In genomic region chr7:139093512-139093911, GRCh38 we compare ENCODE assay signal across 9 cellular contexts. TPM values are rescaled to one million over a fixed set of nuclear protein-coding genes. Genes with fewer than 3 reads are reported as not detected.
DNase-seq lines count a peak whose midpoint lies in the region; ATAC-seq, FAIRE-seq and TF ChIP-seq lines count a peak whose summit lies in the region.
"Not testable (repeated sequence)": the region's sequence is repeated elsewhere in the genome, so short reads cannot be mapped to it uniquely, and the experiment has no call there.
"Had no signal": no experiment of that assay in that cellular context is flagged by ENCODE, and none has a peak within 500 bp of the region (broad histone marks: within the 10 kb centered on the region; RNA-seq: fewer than 3 reads in every experiment).

No MANE protein-coding gene starts in this region.

- not testable (repeated sequence) for H3K27me3 Mint-ChIP-seq in CD8-positive, alpha-beta T cell (ENCODE audit: low read depth); activated CD4-positive, alpha-beta memory T cell treated with anti-CD3 and anti-CD28 coated beads for 36 hours; activated T-helper 2 cell treated with anti-CD3 and anti-CD28 coated beads, Interferon-gamma antibody, Interleukin-2, Interleukin-4, amounts not matched to agents 10 μg/mL and 5 μg/mL and 100 μg/mL, durations not matched to agents 14 hours and 24 hours and 36 hours (ENCODE audit: low read depth); memory B cell

- H3K4me1 ChIP-seq in CD8-positive, alpha-beta T cell (ENCODE audit: insufficient read depth, low read length), result peaks cover 84% of the 10 kb centered on the region
- H3K4me1 ChIP-seq in Peyer's patch (peaks cover 0 to 13% (median 5%) of the 10 kb centered on the region in 4 donors), K562 (replicated peaks in 1 of 2; ENCODE audit: control insufficient read depth in 2 of 2, insufficient read depth in 2 of 2, low read length in 2 of 2) (peaks cover 31 to 42% of the 10 kb centered on the region in 2 experiments), stomach (peaks cover 22 to 57% (median 33%) of the 10 kb centered on the region in 4 donors)

- TF ChIP-seq CTCF in CD8-positive, alpha-beta T cell (IDR thresholded peaks at IDR 0.05); Peyer's patch (IDR thresholded peaks at IDR 0.05); K562 (IDR thresholded peaks at IDR 0.05 in 2 of 3, conservative IDR thresholded peaks at IDR 0.05 in 1 of 3; ENCODE audit: insufficient read depth in 2 of 3, low read depth in 1 of 3, low read length in 3 of 3); stomach (IDR thresholded peaks at IDR 0.05): not testable (repeated sequence)

- H3K9me3 ChIP-seq in CD8-positive, alpha-beta T cell (ENCODE audit: low read length); Peyer's patch; K562 (replicated peaks; ENCODE audit: control insufficient read depth, insufficient read depth, low read depth, low read length); stomach: not testable (repeated sequence)

- not testable (repeated sequence) for FAIRE-seq in K562 (lab: Jason Lieb, UNC)

- peak overlapping the region; percentile 53 for H3K4me3 ChIP-seq in CD8-positive, alpha-beta T cell (ENCODE audit: low read depth, low read length)
- H3K4me3 ChIP-seq in Peyer's patch, result peak overlapping the region in 2 of 4 donors; percentile 2 to 18
- H3K4me3 ChIP-seq in K562, stomach: not testable (repeated sequence)

- peak overlapping the region; percentile 61 for H3K27ac ChIP-seq in CD8-positive, alpha-beta T cell (ENCODE audit: low read depth, low read length)
- H3K27ac ChIP-seq in Peyer's patch, result peak overlapping the region; percentile 60 to 79 (median 64)
- H3K27ac ChIP-seq in K562 (ENCODE audit: extremely low read depth, low read depth, low read length), result not testable (repeated sequence)
- H3K27ac ChIP-seq in stomach, result peak overlapping the region in 3 of 5 donors; percentile 43 to 64 (median 50)

- TF ChIP-seq EP300 in K562 (IDR thresholded peaks at IDR 0.05; ENCODE audit: low read length); stomach (IDR thresholded peaks at IDR 0.05): not testable (repeated sequence)

- BruUV-seq in K562 (replicated peaks; lab: Mats Ljungman, UMichigan), result not testable (repeated sequence)

- CTCF ChIA-PET in CD8-positive, alpha-beta T cell (lab: Charles Lee), result interaction anchor here (1.1 to 2.9 kb wide), 8 partner anchors 11 to 207 kb away, joined by 3 to 25 read pairs (median 12); no protein-coding TSS in a partner anchor
- CTCF ChIA-PET in activated CD4-positive, alpha-beta memory T cell treated with anti-CD3 and anti-CD28 coated beads for 36 hours (lab: Charles Lee), result interaction anchor here (0.9 to 2.8 kb wide), 4 partner anchors 11 to 19 kb away, joined by 3 to 14 read pairs (median 10); no protein-coding TSS in a partner anchor
- CTCF ChIA-PET in K562 (lab: Yijun Ruan, JAX; ENCODE audit: low intra/inter-chr PET ratio), result not testable (repeated sequence)

- intact Hi-C loops in CD8-positive, alpha-beta T cell (cut with DNase I, micrococcal nuclease); activated CD4-positive, alpha-beta memory T cell treated with anti-CD3 and anti-CD28 coated beads for 36 hours (cut with micrococcal nuclease); stomach (cut with DNase I; ENCODE audit: low total_unique reads): not testable (repeated sequence)
- intact Hi-C loops in activated T-helper 2 cell treated with anti-CD3 and anti-CD28 coated beads, Interferon-gamma antibody, Interleukin-2, Interleukin-4, amounts not matched to agents 10 μg/mL and 5 μg/mL and 100 μg/mL, durations not matched to agents 14 hours and 24 hours and 36 hours (cut with micrococcal nuclease), result loop anchor here (2.0 to 5.0 kb wide), 2 partner anchors 19 to 264 kb away; partner anchors contain the start of gene LUC7L2
- intact Hi-C loops in K562 (cut with micrococcal nuclease), result loop anchor here (5.0 kb wide), 2 partner anchors 34 to 139 kb away; partner anchors contain the start of gene UBN2

- not testable (repeated sequence) for H3K27me3 ChIP-seq in CD8-positive, alpha-beta T cell (ENCODE audit: insufficient read depth, low read length); Peyer's patch; K562 (ENCODE audit: control insufficient read depth in 2 of 2, insufficient read depth in 2 of 2, low read length in 2 of 2); stomach

- H3K36me3 Mint-ChIP-seq in CD8-positive, alpha-beta T cell, result peaks cover 59% of the 10 kb centered on the region
- peaks cover 69% of the 10 kb centered on the region for H3K36me3 Mint-ChIP-seq in activated CD4-positive, alpha-beta memory T cell treated with anti-CD3 and anti-CD28 coated beads for 36 hours
- H3K36me3 Mint-ChIP-seq in activated T-helper 2 cell treated with anti-CD3 and anti-CD28 coated beads, Interferon-gamma antibody, Interleukin-2, Interleukin-4, amounts not matched to agents 10 μg/mL and 5 μg/mL and 100 μg/mL, durations not matched to agents 14 hours and 24 hours and 36 hours (ENCODE audit: low read depth), result peaks cover 85% of the 10 kb centered on the region
- peaks cover 12% of the 10 kb centered on the region for H3K36me3 Mint-ChIP-seq in memory B cell

- not testable (repeated sequence) for ATAC-seq in CD8-positive, alpha-beta T cell; K562; memory B cell (ENCODE audit: low read depth)

- H3K4me3 Mint-ChIP-seq in CD8-positive, alpha-beta T cell, result peak overlapping the region; percentile 84
- peak overlapping the region; percentile 71 for H3K4me3 Mint-ChIP-seq in activated CD4-positive, alpha-beta memory T cell treated with anti-CD3 and anti-CD28 coated beads for 36 hours
- peak overlapping the region; percentile 83 for H3K4me3 Mint-ChIP-seq in activated T-helper 2 cell treated with anti-CD3 and anti-CD28 coated beads, Interferon-gamma antibody, Interleukin-2, Interleukin-4, amounts not matched to agents 10 μg/mL and 5 μg/mL and 100 μg/mL, durations not matched to agents 14 hours and 24 hours and 36 hours (ENCODE audit: low read depth)
- H3K4me3 Mint-ChIP-seq in memory B cell, result peak overlapping the region; percentile 17

- in situ Hi-C loops in K562 (cut with MboI), result not testable (repeated sequence)

- peaks cover 20% of the 10 kb centered on the region for H4K20me1 ChIP-seq in K562 (replicated peaks; ENCODE audit: control insufficient read depth, insufficient read depth, low read length)

- H3K9ac ChIP-seq in K562 (ENCODE audit: insufficient read depth in 1 of 2, low read depth in 2 of 2, low read length in 2 of 2), result not testable (repeated sequence)

- not testable (repeated sequence) for H3K4me2 ChIP-seq in K562 (ENCODE audit: insufficient read depth, low read length)

- TF ChIP-seq RAD21 in K562 (CRISPR knock-in tag; conservative IDR thresholded peaks at IDR 0.05 in 1 of 2, IDR thresholded peaks at IDR 0.05 in 1 of 2), result not testable (repeated sequence)

- H3K79me2 ChIP-seq in K562 (ENCODE audit: control insufficient read depth, insufficient read depth, low read length), result peaks cover 67% of the 10 kb centered on the region

- peaks cover 83% of the 10 kb centered on the region for H3K4me1 Mint-ChIP-seq in CD8-positive, alpha-beta T cell (ENCODE audit: low read depth)
- H3K4me1 Mint-ChIP-seq in activated CD4-positive, alpha-beta memory T cell treated with anti-CD3 and anti-CD28 coated beads for 36 hours (ENCODE audit: low read depth), result peaks cover 82% of the 10 kb centered on the region
- peaks cover 70% of the 10 kb centered on the region for H3K4me1 Mint-ChIP-seq in activated T-helper 2 cell treated with anti-CD3 and anti-CD28 coated beads, Interferon-gamma antibody, Interleukin-2, Interleukin-4, amounts not matched to agents 10 μg/mL and 5 μg/mL and 100 μg/mL, durations not matched to agents 14 hours and 24 hours and 36 hours (ENCODE audit: low read depth)
- H3K4me1 Mint-ChIP-seq in memory B cell, result peaks cover 41% of the 10 kb centered on the region

- DNase-seq in CD8-positive, alpha-beta T cell, result peak in 3 of 7 experiments; percentile 37 to 43 (median 38)
- not testable (repeated sequence) for DNase-seq in Peyer's patch; activated T-helper 2 cell treated with anti-CD3 and anti-CD28 coated beads, Interferon-gamma antibody, Interleukin-2, Interleukin-4, amounts not matched to agents 10 μg/mL and 5 μg/mL and 100 μg/mL, durations not matched to agents 14 hours and 24 hours and 36 hours (ENCODE audit: low spot score); K562 (ENCODE audit: extremely low read depth in 1 of 4, low spot score in 3 of 4); memory B cell (ENCODE audit: low spot score in 2 of 2); stomach
- peak; percentile 62 for DNase-seq in activated CD4-positive, alpha-beta memory T cell treated with anti-CD3 and anti-CD28 coated beads for 36 hours
- DNase-seq in stimulated activated CD4-positive, alpha-beta T cell treated with anti-CD3 and anti-CD28 coated beads, Interleukin-1b, Interleukin-23, amount 100 ng/mL, for 48 hours, result peak; percentile 34

- 93% methylated on average over 10 of the region's 10 CpGs for WGBS in K562 (ENCODE audit: insufficient coverage, low coverage, missing lambda C conversion rate)
- WGBS in stomach, 5 donors, result 84 to 88% (median 87%) methylated on average over 10 of the region's 10 CpGs

- peaks cover 12% of the 10 kb centered on the region for H3K36me3 ChIP-seq in CD8-positive, alpha-beta T cell (ENCODE audit: insufficient read depth, low read length)
- H3K36me3 ChIP-seq in Peyer's patch (peaks cover 0 to 18% (median 0%) of the 10 kb centered on the region in 3 donors), K562 (ENCODE audit: control insufficient read depth, insufficient read depth, low read length) (peaks cover 37% of the 10 kb centered on the region), stomach (peaks cover 4 to 34% (median 18%) of the 10 kb centered on the region in 4 donors)

- POLR2A ChIA-PET in CD8-positive, alpha-beta T cell (lab: Charles Lee), result interaction anchor here (0.8 to 4.5 kb wide), 11 partner anchors 7 to 40 kb away, joined by 3 to 93 read pairs (median 18); partner anchors contain the start of gene ZC3HAV1
- POLR2A ChIA-PET in activated CD4-positive, alpha-beta memory T cell treated with anti-CD3 and anti-CD28 coated beads for 36 hours (lab: Charles Lee), result interaction anchor here (0.8 to 3.2 kb wide), 6 partner anchors 9 to 267 kb away, joined by 4 to 55 read pairs (median 8); partner anchors contain the start of gene ZC3HAV1
- POLR2A ChIA-PET in K562 (lab: Yijun Ruan, JAX), result interaction anchor here (2.6 to 2.9 kb wide), 2 partner anchors 11 to 13 kb away, joined by 8 to 26 read pairs; no protein-coding TSS in a partner anchor

- peak overlapping the region; percentile 95 for H3K27ac Mint-ChIP-seq in CD8-positive, alpha-beta T cell
- peak overlapping the region; percentile 87 for H3K27ac Mint-ChIP-seq in activated CD4-positive, alpha-beta memory T cell treated with anti-CD3 and anti-CD28 coated beads for 36 hours
- H3K27ac Mint-ChIP-seq in activated T-helper 2 cell treated with anti-CD3 and anti-CD28 coated beads, Interferon-gamma antibody, Interleukin-2, Interleukin-4, amounts not matched to agents 10 μg/mL and 5 μg/mL and 100 μg/mL, durations not matched to agents 14 hours and 24 hours and 36 hours, result peak overlapping the region; percentile 88
- peak overlapping the region; percentile 86 for H3K27ac Mint-ChIP-seq in memory B cell

- H3K9me3 Mint-ChIP-seq in CD8-positive, alpha-beta T cell; activated CD4-positive, alpha-beta memory T cell treated with anti-CD3 and anti-CD28 coated beads for 36 hours; activated T-helper 2 cell treated with anti-CD3 and anti-CD28 coated beads, Interferon-gamma antibody, Interleukin-2, Interleukin-4, amounts not matched to agents 10 μg/mL and 5 μg/mL and 100 μg/mL, durations not matched to agents 14 hours and 24 hours and 36 hours; memory B cell: not testable (repeated sequence)

- TF ChIP-seq POLR2A in Peyer's patch (IDR thresholded peaks at IDR 0.05); K562 (conservative IDR thresholded peaks at IDR 0.05); stomach (IDR thresholded peaks at IDR 0.05): not testable (repeated sequence)

- not testable (repeated sequence) for H3K9me1 ChIP-seq in K562 (ENCODE audit: control insufficient read depth, insufficient read depth, low read length)

- not testable (repeated sequence) for H2AFZ ChIP-seq in K562 (ENCODE audit: low read depth, low read length)

RNA-seq across cellular contexts. Expression of gene ZC3HAV1, which starts 16.0 kb away (rescaled TPM):
- 100 to 1,000 TPM; 194 to 198 TPM for total RNA-seq in CD8-positive, alpha-beta T cell
- 10 to 100 TPM; 23.5 to 42.1 (median 32.7) TPM for total RNA-seq in Peyer's patch
- total RNA-seq in activated CD4-positive, alpha-beta memory T cell treated with anti-CD3 and anti-CD28 coated beads for 36 hours, result 10 to 100 TPM; 99.3 to 99.6 TPM
- total RNA-seq in activated T-helper 2 cell treated with anti-CD3 and anti-CD28 coated beads, Interferon-gamma antibody, Interleukin-2, Interleukin-4, amounts not matched to agents 10 μg/mL and 5 μg/mL and 100 μg/mL, durations not matched to agents 14 hours and 24 hours and 36 hours, result 76.0 and 77.1 TPM in 2 replicates
- 53.8 and 57.1 TPM in 2 replicates for total RNA-seq in K562 (2011; cell fraction: chromatin; rRNA removed; ENCODE audit: low replicate concordance)
- 29.0 and 32.2 TPM in 2 replicates for total RNA-seq in K562 (2011; cell fraction: nucleolus; rRNA removed)
- 34.5 and 41.2 TPM in 2 replicates for total RNA-seq in K562 (2011; cell fraction: nucleoplasm; rRNA removed)
- total RNA-seq in K562 (2014; rRNA removed), result 23.9 and 26.4 TPM in 2 replicates
- 34.0 TPM in 2 replicates for total RNA-seq in K562 (2014; rRNA removed; fragmentation: Illumina TruSeq; extraction: Trizol)
- 38.9 and 40.5 TPM in 2 replicates for total RNA-seq in K562 (2015; rRNA removed; fragmentation: Illumina TruSeq; extraction: Trizol)
- 33.0 and 33.8 TPM in 2 replicates for total RNA-seq in K562 (2021)
- 16.9 and 22.4 TPM in 2 replicates for polyA plus RNA-seq in K562 (2011; rRNA removed)
- 13.3 and 18.4 TPM in 2 replicates for polyA plus RNA-seq in K562 (2011; cell fraction: cytosol; rRNA removed)
- 12.9 and 17.7 TPM in 2 replicates for polyA plus RNA-seq in K562 (2011; cell fraction: nucleus; rRNA removed)
- polyA plus RNA-seq in K562 (2012), result 20.5 and 21.0 TPM in 2 replicates
- 22.8 and 30.9 TPM in 2 replicates for polyA plus RNA-seq in K562 (2014; fragmentation: Illumina TruSeq; extraction: Trizol)
- 10 to 100 TPM; 11.9 to 13.4 TPM for polyA plus RNA-seq in K562 (2014; fragmentation: Nextera tagmentation; extraction: Ambion mirVana)
- 18.0 and 18.7 TPM in 2 replicates for polyA plus RNA-seq in K562 (2014; rRNA removed)
- 29.5 and 40.3 TPM in 2 replicates for polyA minus RNA-seq in K562 (2011; rRNA and poly(A)+ RNA removed)
- 24.2 and 28.1 TPM in 2 replicates for polyA minus RNA-seq in K562 (2011; cell fraction: cytosol; rRNA and poly(A)+ RNA removed)
- polyA minus RNA-seq in K562 (2011; cell fraction: nucleus; rRNA and poly(A)+ RNA removed), result 17.8 and 38.4 TPM in 2 replicates
- 10 to 100 TPM in 4 of 5 donors, 1 to 10 TPM in 1; 7.6 to 34.3 (median 20.3) TPM for total RNA-seq in stomach
- 1 to 10 TPM; 5.5 to 7.0 (median 5.7) TPM for polyA plus RNA-seq in stomach

RNA-seq across cellular contexts. Expression of gene ZC3HAV1L, which starts 57.7 kb away (rescaled TPM):
- total RNA-seq in CD8-positive, alpha-beta T cell, result under 1 TPM; 0.16 to 0.44 TPM
- total RNA-seq in Peyer's patch, result 10 to 100 TPM in 3 of 4 donors, 1 to 10 TPM in 1; 7.7 to 25.6 (median 13.6) TPM
- total RNA-seq in activated CD4-positive, alpha-beta memory T cell treated with anti-CD3 and anti-CD28 coated beads for 36 hours, result 10 to 100 TPM; 11.8 to 14.7 TPM
- 38.2 and 39.4 TPM in 2 replicates for total RNA-seq in activated T-helper 2 cell treated with anti-CD3 and anti-CD28 coated beads, Interferon-gamma antibody, Interleukin-2, Interleukin-4, amounts not matched to agents 10 μg/mL and 5 μg/mL and 100 μg/mL, durations not matched to agents 14 hours and 24 hours and 36 hours
- total RNA-seq in K562 (2011; cell fraction: chromatin; rRNA removed; ENCODE audit: low replicate concordance), result not detected in 2 replicates
- not detected in 2 replicates for total RNA-seq in K562 (2011; cell fraction: nucleolus; rRNA removed)
- total RNA-seq in K562 (2011; cell fraction: nucleoplasm; rRNA removed), result not detected in 2 replicates
- total RNA-seq in K562 (2014; rRNA removed), result not detected in 2 replicates
- total RNA-seq in K562 (2014; rRNA removed; fragmentation: Illumina TruSeq; extraction: Trizol), result not detected in 2 replicates
- total RNA-seq in K562 (2015; rRNA removed; fragmentation: Illumina TruSeq; extraction: Trizol), result not detected in 2 replicates
- not detected in 2 replicates for total RNA-seq in K562 (2021)
- polyA plus RNA-seq in K562 (2011; rRNA removed), result not detected in 2 replicates
- polyA plus RNA-seq in K562 (2011; cell fraction: cytosol; rRNA removed), result not detected in 2 replicates
- not detected in 2 replicates for polyA plus RNA-seq in K562 (2011; cell fraction: nucleus; rRNA removed)
- not detected in 2 replicates for polyA plus RNA-seq in K562 (2012)
- polyA plus RNA-seq in K562 (2014; fragmentation: Illumina TruSeq; extraction: Trizol), result not detected in 2 replicates
- polyA plus RNA-seq in K562 (2014; fragmentation: Nextera tagmentation; extraction: Ambion mirVana), result not detected
- not detected in 2 replicates for polyA plus RNA-seq in K562 (2014; rRNA removed)
- not detected in 2 replicates for polyA minus RNA-seq in K562 (2011; rRNA and poly(A)+ RNA removed)
- not detected in 2 replicates for polyA minus RNA-seq in K562 (2011; cell fraction: cytosol; rRNA and poly(A)+ RNA removed)
- polyA minus RNA-seq in K562 (2011; cell fraction: nucleus; rRNA and poly(A)+ RNA removed), result not detected in 2 replicates
- total RNA-seq in stomach, result 10 to 100 TPM in 4 of 5 donors, 1 to 10 TPM in 1; 4.7 to 31.9 (median 18.2) TPM
- polyA plus RNA-seq in stomach, result 1 to 10 TPM in 1 of 3 donors, under 1 TPM in 2; 0.33 to 1.3 (median 0.76) TPM
- polyA plus RNA-seq: neural cell had no signal

Comparison
In these comparisons a context has a peak if more than half of its experiments do, and no peak if none do; other contexts are left out.
1. H3K4me3 Mint-ChIP-seq: peak in every context shown above with its lines; median percentile 84 in CD8-positive, alpha-beta T cell; 83 in activated T-helper 2 cell treated with anti-CD3 and anti-CD28 coated beads, Interferon-gamma antibody, Interleukin-2, Interleukin-4, amounts not matched to agents 10 μg/mL and 5 μg/mL and 100 μg/mL, durations not matched to agents 14 hours and 24 hours and 36 hours; 71 in activated CD4-positive, alpha-beta memory T cell treated with anti-CD3 and anti-CD28 coated beads for 36 hours; 17 in memory B cell.